Comparison of ENCODE assay signal across 27 cellular contexts in the genomic region with DNA sequence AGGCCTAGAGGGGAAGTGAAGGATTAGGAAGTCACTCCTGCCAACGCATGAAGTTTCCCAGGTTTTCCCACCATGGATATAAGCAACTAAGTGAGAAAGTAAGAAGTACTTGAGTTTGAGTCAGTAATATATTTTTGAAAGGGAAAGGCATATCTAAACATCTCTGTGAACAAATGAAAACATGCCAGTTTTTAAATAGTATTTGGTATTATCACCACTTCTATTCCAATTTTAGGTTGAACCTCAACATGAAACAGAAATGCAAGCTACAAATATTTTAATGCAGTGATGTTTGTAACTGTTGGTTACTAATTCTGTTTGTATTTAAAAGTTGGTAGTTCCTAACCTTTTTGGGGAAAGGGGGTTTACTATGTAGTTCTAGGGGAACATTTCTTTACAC.
"Had no signal": no experiment of that assay in that cellular context is flagged by ENCODE, and none has a peak within 500 bp of the region (broad histone marks: within the 10 kb centered on the region; RNA-seq: fewer than 3 reads in every experiment).

No MANE protein-coding gene starts in this region.

- H3K27me3 Mint-ChIP-seq: activated CD4-positive, alpha-beta memory T cell treated with anti-CD3 and anti-CD28 coated beads for 36 hours; activated CD4-positive, alpha-beta T cell treated with anti-CD3 and anti-CD28 coated beads, Interleukin-2, amount 10 ng/mL, durations not matched to agents 24 days and 14 days; activated naive CD8-positive, alpha-beta T cell treated with anti-CD3 and anti-CD28 coated beads for 36 hours; central memory CD8-positive, alpha-beta T cell; naive B cell; progenitor cell of endocrine pancreas; stimulated activated naive CD8-positive, alpha-beta T cell treated with anti-CD3 and anti-CD28 coated beads, Interleukin-15, Interleukin-2, amounts not matched to agents 100 ng/mL and 50 ng/mL, for 24 hours had no signal

- H3K36me3 ChIP-seq: colonic mucosa, ovary, right lobe of liver, thyroid gland, upper lobe of left lung, WERI-Rb-1 had no signal

- H3K4me3 ChIP-seq: breast epithelium, colonic mucosa, ovary, right lobe of liver, thyroid gland, upper lobe of left lung had no signal

- H3K27ac ChIP-seq: breast epithelium, colonic mucosa, ovary, right lobe of liver, thyroid gland, upper lobe of left lung, WERI-Rb-1 had no signal

- H3K9me3 Mint-ChIP-seq: activated CD4-positive, alpha-beta memory T cell treated with anti-CD3 and anti-CD28 coated beads for 36 hours; activated CD4-positive, alpha-beta T cell treated with anti-CD3 and anti-CD28 coated beads, Interleukin-2, amount 10 ng/mL, durations not matched to agents 24 days and 14 days; activated naive CD4-positive, alpha-beta T cell treated with anti-CD3 and anti-CD28 coated beads for 36 hours; activated naive CD8-positive, alpha-beta T cell treated with anti-CD3 and anti-CD28 coated beads for 36 hours; activated T-helper 1 cell treated with anti-CD3 and anti-CD28 coated beads, Interleukin-12 subunit alpha, Interleukin-12 subunit beta, Interleukin-2, Interleukin-4 antibody, amounts not matched to agents 30 ng/mL and 10 ng/mL and 1 ng/mL, durations not matched to agents 14 hours and 24 hours and 36 hours; central memory CD8-positive, alpha-beta T cell; naive B cell; stimulated activated naive CD8-positive, alpha-beta T cell treated with anti-CD3 and anti-CD28 coated beads, Interleukin-15, Interleukin-2, amounts not matched to agents 100 ng/mL and 50 ng/mL, for 24 hours had no signal

- DNase-seq: activated CD4-positive, alpha-beta memory T cell treated with anti-CD3 and anti-CD28 coated beads for 36 hours; activated CD4-positive, alpha-beta T cell treated with anti-CD3 and anti-CD28 coated beads, Interleukin-2, amount 10 ng/mL, durations not matched to agents 24 days and 14 days; activated CD4-positive, CD25-positive, alpha-beta regulatory T cell treated with anti-CD3 and anti-CD28 coated beads, Interleukin-2, amount 50 U/mL, for 72 hours; activated CD8-positive, alpha-beta memory T cell treated with anti-CD3 and anti-CD28 coated beads, Interleukin-2, amount 50 U/mL, for 4 hours; activated effector memory CD4-positive, alpha-beta T cell treated with anti-CD3 and anti-CD28 coated beads, Interleukin-2, amount 50 U/mL, for 16 hours; activated naive CD4-positive, alpha-beta T cell treated with anti-CD3 and anti-CD28 coated beads for 36 hours; activated naive CD8-positive, alpha-beta T cell treated with anti-CD3 and anti-CD28 coated beads for 36 hours; activated T-cell treated with anti-CD3 and anti-CD28 coated beads, Interleukin-2, amount 50 U/mL, for 1 hour; colonic mucosa; foreskin melanocyte; islet precursor cell; left cardiac atrium; mammary epithelial cell; naive B cell; ovary; right lobe of liver; stimulated activated CD4-positive, alpha-beta T cell treated with anti-CD3 and anti-CD28 coated beads, Interleukin-12 subunit alpha, Interleukin-12 subunit beta, amount 100 ng/mL, for 4 hours; stimulated activated CD4-positive, alpha-beta T cell treated with anti-CD3 and anti-CD28 coated beads, Interleukin-4, amount 100 ng/mL, for 1 hour; thyroid gland; upper lobe of left lung; WERI-Rb-1 had no signal

- H3K27me3 ChIP-seq: breast epithelium, colonic mucosa, ovary, right lobe of liver, thyroid gland, upper lobe of left lung had no signal

- ATAC-seq: esophagus mucosa had no signal

- H3K27ac Mint-ChIP-seq: activated CD4-positive, alpha-beta memory T cell treated with anti-CD3 and anti-CD28 coated beads for 36 hours; activated CD4-positive, alpha-beta T cell treated with anti-CD3 and anti-CD28 coated beads, Interleukin-2, amount 10 ng/mL, durations not matched to agents 24 days and 14 days; activated naive CD4-positive, alpha-beta T cell treated with anti-CD3 and anti-CD28 coated beads for 36 hours; activated naive CD8-positive, alpha-beta T cell treated with anti-CD3 and anti-CD28 coated beads for 36 hours; activated T-helper 1 cell treated with anti-CD3 and anti-CD28 coated beads, Interleukin-12 subunit alpha, Interleukin-12 subunit beta, Interleukin-2, Interleukin-4 antibody, amounts not matched to agents 30 ng/mL and 10 ng/mL and 1 ng/mL, durations not matched to agents 14 hours and 24 hours and 36 hours; naive B cell; progenitor cell of endocrine pancreas; stimulated activated naive CD8-positive, alpha-beta T cell treated with anti-CD3 and anti-CD28 coated beads, Interleukin-15, Interleukin-2, amounts not matched to agents 100 ng/mL and 50 ng/mL, for 24 hours had no signal

- H3K4me3 Mint-ChIP-seq: activated CD4-positive, alpha-beta memory T cell treated with anti-CD3 and anti-CD28 coated beads for 36 hours; activated CD4-positive, alpha-beta T cell treated with anti-CD3 and anti-CD28 coated beads, Interleukin-2, amount 10 ng/mL, durations not matched to agents 24 days and 14 days; activated naive CD4-positive, alpha-beta T cell treated with anti-CD3 and anti-CD28 coated beads for 36 hours; activated naive CD8-positive, alpha-beta T cell treated with anti-CD3 and anti-CD28 coated beads for 36 hours; activated T-helper 1 cell treated with anti-CD3 and anti-CD28 coated beads, Interleukin-12 subunit alpha, Interleukin-12 subunit beta, Interleukin-2, Interleukin-4 antibody, amounts not matched to agents 30 ng/mL and 10 ng/mL and 1 ng/mL, durations not matched to agents 14 hours and 24 hours and 36 hours; central memory CD8-positive, alpha-beta T cell; naive B cell; stimulated activated naive CD8-positive, alpha-beta T cell treated with anti-CD3 and anti-CD28 coated beads, Interleukin-15, Interleukin-2, amounts not matched to agents 100 ng/mL and 50 ng/mL, for 24 hours had no signal

- H3K4me1 ChIP-seq: breast epithelium, colonic mucosa, right lobe of liver, thyroid gland, upper lobe of left lung had no signal

- H3K4me1 Mint-ChIP-seq: activated CD4-positive, alpha-beta T cell treated with anti-CD3 and anti-CD28 coated beads, Interleukin-2, amount 10 ng/mL, durations not matched to agents 24 days and 14 days; activated naive CD8-positive, alpha-beta T cell treated with anti-CD3 and anti-CD28 coated beads for 36 hours; central memory CD8-positive, alpha-beta T cell; naive B cell had no signal
